ENCODE assay signal across 9 cellular contexts in genomic region chr3:194556086-194557056, GRCh38.
DNase-seq lines count a peak whose midpoint lies in the region; ATAC-seq lines count a peak whose summit lies in the region.
"Had no signal": no experiment of that assay in that cellular context is flagged by ENCODE, and none has a peak within 500 bp of the region (broad histone marks: within the 10 kb centered on the region; RNA-seq: fewer than 3 reads in every experiment).

No MANE protein-coding gene starts in this region.

- peak in 2 of 3 donors; percentile 9 to 47 for DNase-seq in CD4-positive, CD25-positive, alpha-beta regulatory T cell
- DNase-seq in HT1080 (ENCODE audit: low read depth): peak; percentile 83
- no peak for DNase-seq in activated T-helper 1 cell treated with anti-CD3 and anti-CD28 coated beads, Interleukin-12 subunit alpha, Interleukin-12 subunit beta, Interleukin-2, Interleukin-4 antibody, amounts not matched to agents 30 ng/mL and 10 ng/mL and 1 ng/mL, durations not matched to agents 14 hours and 24 hours and 36 hours (ENCODE audit: low spot score)
- no peak for DNase-seq in NCI-H2029 (lab: John Stamatoyannopoulos, UW)
- DNase-seq in hippocampal formation (lab: John Stamatoyannopoulos, UW): no peak
- DNase-seq in mesenteric fat pad (ENCODE audit: low spot score): no peak
- DNase-seq: Kasumi-1 had no signal

- H3K27me3 Mint-ChIP-seq in CD4-positive, CD25-positive, alpha-beta regulatory T cell: peaks cover 3% of the 10 kb centered on the region
- peaks cover 4% of the 10 kb centered on the region for H3K27me3 Mint-ChIP-seq in activated T-helper 1 cell treated with anti-CD3 and anti-CD28 coated beads, Interleukin-12 subunit alpha, Interleukin-12 subunit beta, Interleukin-2, Interleukin-4 antibody, amounts not matched to agents 30 ng/mL and 10 ng/mL and 1 ng/mL, durations not matched to agents 14 hours and 24 hours and 36 hours (ENCODE audit: insufficient read depth)

- peak overlapping the region; percentile 19 to 95 (median 78) for H3K4me3 Mint-ChIP-seq in CD4-positive, CD25-positive, alpha-beta regulatory T cell
- H3K4me3 Mint-ChIP-seq in activated T-helper 1 cell treated with anti-CD3 and anti-CD28 coated beads, Interleukin-12 subunit alpha, Interleukin-12 subunit beta, Interleukin-2, Interleukin-4 antibody, amounts not matched to agents 30 ng/mL and 10 ng/mL and 1 ng/mL, durations not matched to agents 14 hours and 24 hours and 36 hours: peak overlapping the region; percentile 58

- no peaks in the 10 kb centered on the region for H3K36me3 Mint-ChIP-seq in CD4-positive, CD25-positive, alpha-beta regulatory T cell
- no peaks in the 10 kb centered on the region for H3K36me3 Mint-ChIP-seq in activated T-helper 1 cell treated with anti-CD3 and anti-CD28 coated beads, Interleukin-12 subunit alpha, Interleukin-12 subunit beta, Interleukin-2, Interleukin-4 antibody, amounts not matched to agents 30 ng/mL and 10 ng/mL and 1 ng/mL, durations not matched to agents 14 hours and 24 hours and 36 hours (ENCODE audit: low read depth)

- H3K27me3 ChIP-seq in CD4-positive, CD25-positive, alpha-beta regulatory T cell (ENCODE audit: control insufficient read depth, insufficient read depth, low read length): no peaks in the 10 kb centered on the region
- no peaks in the 10 kb centered on the region for H3K27me3 ChIP-seq in mononuclear cell (ENCODE audit: insufficient read depth, low read length)

- H3K4me1 ChIP-seq in CD4-positive, CD25-positive, alpha-beta regulatory T cell (ENCODE audit: control insufficient read depth, insufficient read depth, low read length, poor library complexity, severe bottlenecking): peaks cover 4% of the 10 kb centered on the region
- peaks cover 3% of the 10 kb centered on the region for H3K4me1 ChIP-seq in mononuclear cell (ENCODE audit: insufficient read depth, low read length)

- no peak overlapping the region for H3K27ac ChIP-seq in CD4-positive, CD25-positive, alpha-beta regulatory T cell (ENCODE audit: insufficient read depth, low read length, poor library complexity, severe bottlenecking)

- intact Hi-C loops in activated T-helper 1 cell treated with anti-CD3 and anti-CD28 coated beads, Interleukin-12 subunit alpha, Interleukin-12 subunit beta, Interleukin-2, Interleukin-4 antibody, amounts not matched to agents 30 ng/mL and 10 ng/mL and 1 ng/mL, durations not matched to agents 14 hours and 24 hours and 36 hours (cut with micrococcal nuclease): no loop called here

- H3K4me3 ChIP-seq in CD4-positive, CD25-positive, alpha-beta regulatory T cell (ENCODE audit: low read depth, low read length): peak overlapping the region; percentile 64
- H3K4me3 ChIP-seq in mononuclear cell (ENCODE audit: low read length): peak overlapping the region; percentile 1

- peaks cover 0 to 3% (median 0%) of the 10 kb centered on the region in 7 donors for H3K9me3 Mint-ChIP-seq in CD4-positive, CD25-positive, alpha-beta regulatory T cell
- H3K9me3 Mint-ChIP-seq in activated T-helper 1 cell treated with anti-CD3 and anti-CD28 coated beads, Interleukin-12 subunit alpha, Interleukin-12 subunit beta, Interleukin-2, Interleukin-4 antibody, amounts not matched to agents 30 ng/mL and 10 ng/mL and 1 ng/mL, durations not matched to agents 14 hours and 24 hours and 36 hours: no peaks in the 10 kb centered on the region

- peaks cover 4 to 9% (median 7%) of the 10 kb centered on the region in 4 donors for H3K4me1 Mint-ChIP-seq in CD4-positive, CD25-positive, alpha-beta regulatory T cell
- H3K4me1 Mint-ChIP-seq in activated T-helper 1 cell treated with anti-CD3 and anti-CD28 coated beads, Interleukin-12 subunit alpha, Interleukin-12 subunit beta, Interleukin-2, Interleukin-4 antibody, amounts not matched to agents 30 ng/mL and 10 ng/mL and 1 ng/mL, durations not matched to agents 14 hours and 24 hours and 36 hours (ENCODE audit: low read depth): peaks cover 10% of the 10 kb centered on the region

- peak overlapping the region; percentile 26 to 86 (median 84) for H3K27ac Mint-ChIP-seq in CD4-positive, CD25-positive, alpha-beta regulatory T cell
- peak overlapping the region; percentile 71 for H3K27ac Mint-ChIP-seq in activated T-helper 1 cell treated with anti-CD3 and anti-CD28 coated beads, Interleukin-12 subunit alpha, Interleukin-12 subunit beta, Interleukin-2, Interleukin-4 antibody, amounts not matched to agents 30 ng/mL and 10 ng/mL and 1 ng/mL, durations not matched to agents 14 hours and 24 hours and 36 hours

- peak in 1 of 2 donors; percentile 48 for ATAC-seq in CD4-positive, CD25-positive, alpha-beta regulatory T cell (ENCODE audit: low read depth in 2 of 2)
- ATAC-seq in GM18861 (IDR thresholded peaks at IDR 0.05; ENCODE audit: unreplicated experiment): no peak

- no peaks in the 10 kb centered on the region for H3K9me3 ChIP-seq in CD4-positive, CD25-positive, alpha-beta regulatory T cell (ENCODE audit: control insufficient read depth in 2 of 2, low read length in 2 of 2)
- H3K9me3 ChIP-seq in mononuclear cell (ENCODE audit: low read depth, low read length): no peaks in the 10 kb centered on the region

- no peaks in the 10 kb centered on the region for H3K36me3 ChIP-seq in CD4-positive, CD25-positive, alpha-beta regulatory T cell (ENCODE audit: control insufficient read depth, insufficient read depth, low read length)

Comparison
In these comparisons a context has a peak if more than half of its experiments do, and no peak if none do; other contexts are left out.
1. DNase-seq: peak in CD4-positive, CD25-positive, alpha-beta regulatory T cell (2 of 3) and HT1080 (single experiment); none in activated T-helper 1 cell treated with anti-CD3 and anti-CD28 coated beads, Interleukin-12 subunit alpha, Interleukin-12 subunit beta, Interleukin-2, Interleukin-4 antibody, amounts not matched to agents 30 ng/mL and 10 ng/mL and 1 ng/mL, durations not matched to agents 14 hours and 24 hours and 36 hours (single experiment), NCI-H2029 (single experiment), hippocampal formation (0 of 2) and mesenteric fat pad (single experiment).